In genomic region chr10:116079355-116079754, GRCh38 we compare ENCODE assay signal across 1 cellular context.
TF ChIP-seq lines count a peak whose summit lies in the region.

No MANE protein-coding gene starts in this region.

TF ChIP-seq in H1, 55 proteins besides CTCF, POLR2A, EP300 and RAD21 (continued from another document):
- no peak for TF ChIP-seq SUZ12 (IDR thresholded peaks at IDR 0.05; ENCODE audit: low read length)
- no peak for TF ChIP-seq PHF8 (conservative IDR thresholded peaks at IDR 0.05; ENCODE audit: low read depth, low read length)
- no peak for TF ChIP-seq POLR2AphosphoS5 (IDR thresholded peaks at IDR 0.05; ENCODE audit: low read depth, low read length)
